22 cellular contexts compared by ENCODE assay signal in genomic region chr20:38159949-38160756, GRCh38. TPM values are rescaled to one million over a fixed set of nuclear protein-coding genes. Genes with fewer than 3 reads are reported as not detected.
DNase-seq lines count a peak whose midpoint lies in the region; ATAC-seq and TF ChIP-seq lines count a peak whose summit lies in the region.
"Had no signal": no experiment of that assay in that cellular context is flagged by ENCODE, and none has a peak within 500 bp of the region (broad histone marks: within the 10 kb centered on the region; RNA-seq: fewer than 3 reads in every experiment).

No MANE protein-coding gene starts in this region.

- H3K4me3 ChIP-seq in PC-9, result no peak overlapping the region; the same call in 1 of the 2 replicates
- peak overlapping the region; percentile 82 for H3K4me3 ChIP-seq in coronary artery
- no peak overlapping the region for H3K4me3 ChIP-seq in liver (ENCODE audit: low read depth in 1 of 3, low read length in 3 of 3)
- H3K4me3 ChIP-seq in thoracic aorta, result no peak overlapping the region

- H4K20me1 ChIP-seq in PC-9 (ENCODE audit: insufficient read depth), result peaks cover 44% of the 10 kb centered on the region

- H2AFZ ChIP-seq in PC-9, result no peak overlapping the region

- H3K4me1 ChIP-seq in PC-9 (replicated peaks; ENCODE audit: insufficient read depth) (peaks cover 39% of the 10 kb centered on the region), liver (ENCODE audit: control insufficient read depth in 4 of 4, insufficient read depth in 4 of 4, low read length in 3 of 4) (peaks cover 5 to 84% (median 55%) of the 10 kb centered on the region in 4 donors), thoracic aorta (ENCODE audit: control insufficient read depth in 1 of 2, low read depth in 2 of 2) (peaks cover 42 to 86% of the 10 kb centered on the region in 2 donors)

- ATAC-seq in thoracic aorta (ENCODE audit: insufficient number of reproducible peaks, low FRiP score, low read depth), result no peak
- ATAC-seq: activated CD8-positive, alpha-beta T cell treated with anti-CD3 and anti-CD28 coated beads, Interleukin-2, amount 10 ng/mL, durations not matched to agents 7 days and 5 days; activated T-cell treated with anti-CD3 and anti-CD28 coated beads, Interleukin-2, amount 50 U/mL, for 72 hours; esophagus mucosa; sciatic nerve had no signal

- no peaks in the 10 kb centered on the region for H3K9me2 ChIP-seq in PC-9 (ENCODE audit: insufficient read depth)

- H3K4me2 ChIP-seq in PC-9, result peak overlapping the region; percentile 31; the same call in 1 of the 2 replicates

- WGBS in liver, result 87% methylated on average over 8 of the region's 8 CpGs

- peaks cover 71% of the 10 kb centered on the region for H3F3A ChIP-seq in PC-9 (ENCODE audit: insufficient read depth, low read depth)

- H3K27me3 ChIP-seq in PC-9 (ENCODE audit: insufficient read depth, low read depth) (no peaks in the 10 kb centered on the region), liver (ENCODE audit: control insufficient read depth in 4 of 4, insufficient read depth in 4 of 4, low read length in 3 of 4) (no peaks in the 10 kb centered on the region), thoracic aorta (replicated peaks; ENCODE audit: insufficient read depth) (no peaks in the 10 kb centered on the region)

- DNase-seq in PC-9 (no peak), coronary artery (ENCODE audit: low spot score) (peak; percentile 71), thoracic aorta (ENCODE audit: low spot score) (no peak), NCI-H1694 treated with DMSO at 0.1 percent for 48 hours (lab: John Stamatoyannopoulos, UW) (no peak), D341Med (ENCODE audit: low spot score) (no peak), NCI-H774 (lab: John Stamatoyannopoulos, UW) (no peak)
- DNase-seq: activated CD4-positive, CD25-positive, alpha-beta regulatory T cell; activated CD8-positive, alpha-beta T cell treated with anti-CD3 and anti-CD28 coated beads, Interleukin-2, amount 10 ng/mL, durations not matched to agents 7 days and 5 days; activated T-cell treated with anti-CD3 and anti-CD28 coated beads, Interleukin-2, amount 50 U/mL, for 72 hours; EL; H7; head of caudate nucleus; islet precursor cell; KBM-7; MV-4-11; NCI-H2081; NCI-H510A treated with DMSO at 0.1 percent for 48 hours; nucleus accumbens; SIG-M5 had no signal

- no peaks in the 10 kb centered on the region for H3K9me3 ChIP-seq in PC-9 (ENCODE audit: insufficient read depth, low read depth)
- H3K9me3 ChIP-seq in liver (ENCODE audit: control insufficient read depth in 4 of 4, low read length in 3 of 4), result no peaks in the 10 kb centered on the region
- no peaks in the 10 kb centered on the region for H3K9me3 ChIP-seq in thoracic aorta

- H3K9ac ChIP-seq in liver (ENCODE audit: low read depth in 1 of 2, low read length in 2 of 2), result no peak overlapping the region

- TF ChIP-seq RAD21 in liver (IDR thresholded peaks at IDR 0.05), result no peak

- no peak for TF ChIP-seq CTCF in PC-9 (conservative IDR thresholded peaks at IDR 0.05)
- TF ChIP-seq CTCF in coronary artery (IDR thresholded peaks at IDR 0.05), result no peak
- no peak for TF ChIP-seq CTCF in liver (IDR thresholded peaks at IDR 0.05; ENCODE audit: low read depth, low read length, missing input control)
- no peak for TF ChIP-seq CTCF in thoracic aorta (IDR thresholded peaks at IDR 0.05)

- POLR2A ChIA-PET in PC-9 (lab: Charles Lee; ENCODE audit: unreplicated experiment), result no interaction called here

- peaks cover 80% of the 10 kb centered on the region for H3K36me3 ChIP-seq in PC-9 (ENCODE audit: low read depth)
- peaks cover 11 to 61% (median 36%) of the 10 kb centered on the region in 4 donors for H3K36me3 ChIP-seq in liver (ENCODE audit: control insufficient read depth in 4 of 4, insufficient read depth in 3 of 4, low read depth in 1 of 4, low read length in 3 of 4)
- peaks cover 18% of the 10 kb centered on the region for H3K36me3 ChIP-seq in thoracic aorta

- intact Hi-C loops in PC-9 (cut with micrococcal nuclease; ENCODE audit: unreplicated experiment), result loop anchor here (10.0 kb wide), 2 partner anchors 255 to 595 kb away; partner anchors contain the start of gene VSTM2L

- CTCF ChIA-PET in PC-9 (lab: Charles Lee), result no interaction called here

- 0 out of 2 replicates have a peak overlapping the region, but pooled peaks have one; percentile 18 for H3K27ac ChIP-seq in PC-9
- peak overlapping the region; percentile 94 to 96 for H3K27ac ChIP-seq in coronary artery
- H3K27ac ChIP-seq in liver (ENCODE audit: low read depth in 1 of 2, low read length in 2 of 2), result peak overlapping the region; percentile 1 to 34
- peak overlapping the region; percentile 77 to 86 for H3K27ac ChIP-seq in thoracic aorta

- H3K79me2 ChIP-seq in PC-9 (ENCODE audit: low read depth), result peaks cover 77% of the 10 kb centered on the region

- no TSS peak for BruUV-seq in PC-9 (replicated peaks; lab: Mats Ljungman, UMichigan)

TF ChIP-seq in liver, 16 proteins besides CTCF, POLR2A, EP300 and RAD21:
- TF ChIP-seq EGR1 (IDR thresholded peaks at IDR 0.05; ENCODE audit: low read depth in 2 of 2) (no peak), HNF4G (IDR thresholded peaks at IDR 0.05) (no peak), ATF3 (IDR thresholded peaks at IDR 0.05) (no peak), TAF1 (conservative IDR thresholded peaks at IDR 0.05) (no peak), REST (IDR thresholded peaks at IDR 0.05) (no peak), GABPA (IDR thresholded peaks at IDR 0.05 in 1 of 2, conservative IDR thresholded peaks at IDR 0.05 in 1 of 2) (no peak), FOXA2 (IDR thresholded peaks at IDR 0.05) (no peak), HNF4A (conservative IDR thresholded peaks at IDR 0.05) (no peak)
- TF ChIP-seq, protein P1, sequence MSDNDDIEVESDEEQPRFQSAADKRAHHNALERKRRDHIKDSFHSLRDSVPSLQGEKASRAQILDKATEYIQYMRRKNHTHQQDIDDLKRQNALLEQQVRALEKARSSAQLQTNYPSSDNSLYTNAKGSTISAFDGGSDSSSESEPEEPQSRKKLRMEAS (IDR thresholded peaks at IDR 0.05), result no peak

RNA-seq across cellular contexts. Expression of gene TGM2, which starts 4.9 kb away (rescaled TPM):
- total RNA-seq in PC-9 (2021) (286 and 333 TPM in 2 replicates), liver (100 to 1,000 TPM; 120 to 260 TPM), thoracic aorta (100 to 1,000 TPM; 371 to 755 TPM)
- 100 to 1,000 TPM; 106 to 375 TPM for polyA plus RNA-seq in liver

Comparison
In these comparisons a context has a peak if more than half of its experiments do, and no peak if none do; other contexts are left out.
1. H3K27ac ChIP-seq: peak in every context shown above with its lines; median percentile 95 in coronary artery; 82 in thoracic aorta; 18 in PC-9; 18 in liver.